ENCODE assay signal across 17 cellular contexts in genomic region chr20:62243106-62243505, GRCh38. TPM values are rescaled to one million over a fixed set of nuclear protein-coding genes. Genes with fewer than 3 reads are reported as not detected.
"Had no signal": no experiment of that assay in that cellular context is flagged by ENCODE, and none has a peak within 500 bp of the region (broad histone marks: within the 10 kb centered on the region; RNA-seq: fewer than 3 reads in every experiment).

No MANE protein-coding gene starts in this region.

- H3K36me3 Mint-ChIP-seq: activated naive CD8-positive, alpha-beta T cell treated with anti-CD3 and anti-CD28 coated beads, Interleukin-2, amount 10 ng/mL, durations not matched to agents 7 days and 5 days had no signal

- H3K4me2 ChIP-seq: hepatocyte had no signal

- H3K4me3 ChIP-seq: colonic mucosa, hepatocyte, lower lobe of right lung, upper lobe of right lung had no signal

- DNase-seq: activated CD4-positive, alpha-beta memory T cell treated with anti-CD3 and anti-CD28 coated beads, Interleukin-2, amount 10 ng/mL, durations not matched to agents 7 days and 5 days; activated CD4-positive, alpha-beta T cell treated with anti-CD3 and anti-CD28 coated beads for 1 hour; activated naive CD8-positive, alpha-beta T cell treated with anti-CD3 and anti-CD28 coated beads, Interleukin-2, amount 10 ng/mL, durations not matched to agents 7 days and 5 days; activated T-cell treated with anti-CD3 and anti-CD28 coated beads, Interleukin-2, amount 50 U/mL, for 72 hours; anterior cingulate cortex; colonic mucosa; lower lobe of right lung; stimulated activated CD4-positive, alpha-beta T cell treated with anti-CD3 and anti-CD28 coated beads, Interleukin-2, amount 100 ng/mL, for 24 hours; stimulated activated naive CD4-positive, alpha-beta T cell; substantia nigra; upper lobe of right lung had no signal

- H2AFZ ChIP-seq: hepatocyte had no signal

- H3K9me3 ChIP-seq: colonic mucosa, lower lobe of right lung, upper lobe of right lung had no signal

- H3K27me3 Mint-ChIP-seq: activated CD4-positive, alpha-beta memory T cell treated with anti-CD3 and anti-CD28 coated beads, Interleukin-2, amount 10 ng/mL, durations not matched to agents 7 days and 5 days; activated naive CD8-positive, alpha-beta T cell treated with anti-CD3 and anti-CD28 coated beads, Interleukin-2, amount 10 ng/mL, durations not matched to agents 7 days and 5 days had no signal

- H3K36me3 ChIP-seq: colonic mucosa had no signal

- H3K27ac ChIP-seq: colonic mucosa, hepatocyte, lower lobe of right lung, upper lobe of right lung had no signal

- H3K27ac Mint-ChIP-seq: activated CD4-positive, alpha-beta memory T cell treated with anti-CD3 and anti-CD28 coated beads, Interleukin-2, amount 10 ng/mL, durations not matched to agents 7 days and 5 days; activated naive CD8-positive, alpha-beta T cell treated with anti-CD3 and anti-CD28 coated beads, Interleukin-2, amount 10 ng/mL, durations not matched to agents 7 days and 5 days; activated T-cell treated with anti-CD3 and anti-CD28 coated beads, Interleukin-2, amount 50 U/mL, for 72 hours; mesothelial cell of epicardium; T-helper 2 cell treated with Interferon-gamma antibody and Interleukin-4, amounts not matched to agents 5 μg/mL and 100 μg/mL, for 36 hours had no signal

- H3K27me3 ChIP-seq: colonic mucosa, hepatocyte, upper lobe of right lung had no signal

- H3K9me3 Mint-ChIP-seq: activated CD4-positive, alpha-beta memory T cell treated with anti-CD3 and anti-CD28 coated beads, Interleukin-2, amount 10 ng/mL, durations not matched to agents 7 days and 5 days; activated naive CD8-positive, alpha-beta T cell treated with anti-CD3 and anti-CD28 coated beads, Interleukin-2, amount 10 ng/mL, durations not matched to agents 7 days and 5 days; activated T-cell treated with anti-CD3 and anti-CD28 coated beads, Interleukin-2, amount 50 U/mL, for 72 hours; mesothelial cell of epicardium; T-helper 2 cell treated with Interferon-gamma antibody and Interleukin-4, amounts not matched to agents 5 μg/mL and 100 μg/mL, for 36 hours had no signal

- H3K4me3 Mint-ChIP-seq: activated CD4-positive, alpha-beta memory T cell treated with anti-CD3 and anti-CD28 coated beads, Interleukin-2, amount 10 ng/mL, durations not matched to agents 7 days and 5 days; activated naive CD8-positive, alpha-beta T cell treated with anti-CD3 and anti-CD28 coated beads, Interleukin-2, amount 10 ng/mL, durations not matched to agents 7 days and 5 days; activated T-cell treated with anti-CD3 and anti-CD28 coated beads, Interleukin-2, amount 50 U/mL, for 72 hours; mesothelial cell of epicardium; T-helper 2 cell treated with Interferon-gamma antibody and Interleukin-4, amounts not matched to agents 5 μg/mL and 100 μg/mL, for 36 hours had no signal

RNA-seq across cellular contexts. Expression of gene HRH3, which starts 23.0 kb away (rescaled TPM):
- total RNA-seq: activated CD4-positive, alpha-beta memory T cell treated with anti-CD3 and anti-CD28 coated beads, Interleukin-2, amount 10 ng/mL, durations not matched to agents 7 days and 5 days; activated naive CD8-positive, alpha-beta T cell treated with anti-CD3 and anti-CD28 coated beads, Interleukin-2, amount 10 ng/mL, durations not matched to agents 7 days and 5 days; activated T-cell treated with anti-CD3 and anti-CD28 coated beads, Interleukin-2, amount 50 U/mL, for 72 hours; colonic mucosa; endothelial cell of umbilical vein; hepatocyte; lower lobe of right lung; mesothelial cell of epicardium; posterior vena cava; sciatic nerve; upper lobe of right lung had no signal
